9 cellular contexts compared by ENCODE assay signal in the genomic region with DNA sequence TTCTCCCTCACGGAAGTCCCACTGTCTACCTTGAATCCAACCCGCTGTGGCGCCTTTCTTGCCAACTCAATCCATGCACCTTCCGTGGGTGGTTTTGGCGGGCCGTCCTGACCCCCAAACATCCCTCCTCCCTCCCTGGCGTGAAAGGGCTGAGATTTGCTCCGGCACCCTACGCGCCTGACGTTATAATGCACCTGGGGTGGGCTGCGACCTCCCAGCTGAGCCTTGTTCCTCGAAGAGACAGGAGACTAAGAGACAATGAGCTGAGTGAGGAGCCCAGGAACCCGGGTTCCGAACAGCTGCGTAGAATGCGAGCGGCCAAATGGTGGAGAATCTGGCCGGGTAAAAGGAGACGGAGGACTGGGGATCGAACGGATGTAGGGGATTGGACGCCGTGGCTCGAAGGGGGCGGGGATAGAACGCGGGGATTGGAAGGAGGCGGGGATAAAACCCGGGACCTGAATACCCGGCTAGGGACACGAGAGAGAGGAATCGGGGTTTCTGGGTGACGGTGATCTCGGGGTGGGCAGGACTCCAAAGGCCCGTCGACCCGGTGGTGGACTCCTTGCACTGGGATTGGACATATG. TPM values are rescaled to one million over a fixed set of nuclear protein-coding genes. Genes with fewer than 3 reads are reported as not detected.
DNase-seq lines count a peak whose midpoint lies in the region; ATAC-seq, FAIRE-seq and TF ChIP-seq lines count a peak whose summit lies in the region.
"Had no signal": no experiment of that assay in that cellular context is flagged by ENCODE, and none has a peak within 500 bp of the region (broad histone marks: within the 10 kb centered on the region; RNA-seq: fewer than 3 reads in every experiment).

Gene CPT1C (plus strand): TSS at position 461 of the 587 bp plus-strand sequence. CDS start 1,137 bp downstream, outside the sequence.

- TF ChIP-seq CTCF in 22Rv1 (IDR thresholded peaks at IDR 0.05) (no peak), HCT116 (IDR thresholded peaks at IDR 0.05 in 2 of 3, conservative IDR thresholded peaks at IDR 0.05 in 1 of 3; ENCODE audit: borderline replicate concordance in 1 of 3, insufficient read depth in 1 of 3, low read depth in 2 of 3, low read length in 2 of 3) (no peak), GM12878 (IDR thresholded peaks at IDR 0.05 in 2 of 3, conservative IDR thresholded peaks at IDR 0.05 in 1 of 3; ENCODE audit: control insufficient read depth in 2 of 3, extremely low read depth in 1 of 3, insufficient read depth in 1 of 3, low read depth in 3 of 3, low read length in 3 of 3) (no peak)

- TF ChIP-seq EP300 in GM12878 (IDR thresholded peaks at IDR 0.05; ENCODE audit: borderline replicate concordance in 1 of 2, control insufficient read depth in 1 of 2, low read depth in 2 of 2, low read length in 2 of 2), result no peak

- SMC1A ChIA-PET in GM12878 (lab: Charles Lee; ENCODE audit: uncharacterized antibody, unreplicated experiment), result no interaction called here

- FAIRE-seq in GM12878 (lab: Jason Lieb, UNC), result no peak

- RAD21 ChIA-PET in HCT116 (lab: Charles Lee; ENCODE audit: low non-redundant PET in 1 of 2, low total read pairs in 2 of 2, uncharacterized antibody in 2 of 2, unreplicated experiment in 2 of 2) (no interaction called here), GM12878 (lab: Charles Lee; ENCODE audit: unreplicated experiment) (no interaction called here)

- H3K9me3 ChIP-seq in HCT116 (ENCODE audit: control insufficient read depth in 1 of 2, insufficient read depth in 1 of 2, low read depth in 1 of 2, low read length in 2 of 2) (no peaks in the 10 kb centered on the region), SJCRH30 (replicated peaks) (no peaks in the 10 kb centered on the region), GM12878 (replicated peaks; ENCODE audit: control insufficient read depth, insufficient read depth, low read length) (no peaks in the 10 kb centered on the region; the same call in 2 of the 3 replicates)

- H3K9me2 ChIP-seq in HCT116 (ENCODE audit: insufficient read depth), result no peaks in the 10 kb centered on the region

- no peak within 1 kb of the TSS for H2AFZ ChIP-seq in HCT116 (ENCODE audit: low read depth, low read length, poor library complexity, severe bottlenecking)
- no peak within 1 kb of the TSS for H2AFZ ChIP-seq in GM12878 (ENCODE audit: control insufficient read depth, low read depth, low read length)

- POLR2A ChIA-PET in HCT116 (lab: Charles Lee) (no interaction called here), GM12878 (lab: Charles Lee) (no interaction called here)

- H3K4me1 ChIP-seq in HCT116 (ENCODE audit: control insufficient read depth in 1 of 2, insufficient read depth in 2 of 2, low read length in 2 of 2) (peaks cover 0 to 26% of the 10 kb centered on the region in 2 experiments; a peak in 2 of 4 replicates), SJCRH30 (0 out of 2 replicates have a peak, but pooled peaks cover 3% of the 10 kb centered on the region), GM12878 (ENCODE audit: control insufficient read depth, insufficient read depth, low read length) (peaks cover 8% of the 10 kb centered on the region)

- H3K4me3 ChIP-seq in HCT116 (replicated peaks in 1 of 2; ENCODE audit: low read depth in 1 of 2, low read length in 2 of 2) (peak within 1 kb of the TSS; percentile 28 to 58), SJCRH30 (peak within 1 kb of the TSS; percentile 57), GM12878 (0 out of 2 replicates have a peak within 1 kb of the TSS, but pooled peaks have one; percentile 16)

- ATAC-seq in HCT116, result peak; percentile 70
- no peak; the same call in 2 of the 3 replicates for ATAC-seq in GM12878
- no peak for ATAC-seq in GM18498 (IDR thresholded peaks at IDR 0.05; ENCODE audit: unreplicated experiment)

- no peak for DNase-seq in HCT116 (ENCODE audit: low read depth, low spot score)
- DNase-seq in SJCRH30, result peak; percentile 91 to 94
- DNase-seq in GM12878 (ENCODE audit: low read depth, low spot score), result no peak
- peak; percentile 97 for DNase-seq in hepatic stellate cell (ENCODE audit: low spot score)
- peak; percentile 92 for DNase-seq in posterior vena cava (ENCODE audit: low spot score)
- no peak for DNase-seq in RKO (ENCODE audit: low spot score)

- H3K27ac ChIP-seq in 22Rv1 (peak within 1 kb of the TSS; percentile 87), HCT116 (ENCODE audit: low read depth, low read length) (peak within 1 kb of the TSS; percentile 36; the same call in 1 of the 2 replicates), SJCRH30 (peak within 1 kb of the TSS; percentile 67), GM12878 (ENCODE audit: control insufficient read depth, insufficient read depth) (no peak within 1 kb of the TSS)
- H3K27ac ChIP-seq: epithelial cell of prostate had no signal

- BruUV-seq in HCT116 (replicated peaks; lab: Mats Ljungman, UMichigan) (no TSS peak), GM12878 (replicated peaks; lab: Mats Ljungman, UMichigan) (no TSS peak)

- H4K20me1 ChIP-seq in HCT116 (ENCODE audit: insufficient read depth) (no peaks in the 10 kb centered on the region), GM12878 (ENCODE audit: control insufficient read depth, insufficient read depth) (peaks cover 4% of the 10 kb centered on the region; the same call in 1 of the 2 replicates)

- intact Hi-C loops in HCT116 (cut with micrococcal nuclease), result no loop called here
- intact Hi-C loops in GM12878 (cut with micrococcal nuclease; ENCODE audit: unreplicated experiment), result no loop called here
- intact Hi-C loops in posterior vena cava (cut with DNase I), result no loop called here

- CTCF ChIA-PET in HCT116 (lab: Charles Lee), result interaction anchor here (1.2 kb wide), 1 partner anchor 10 kb away, joined by 3 read pairs; no protein-coding TSS in a partner anchor
- CTCF ChIA-PET in GM12878 (lab: Yijun Ruan, JAX), result interaction anchor here (1.2 kb wide), 1 partner anchor 120 kb away, joined by 3 read pairs; no protein-coding TSS in a partner anchor

- H3K79me2 ChIP-seq in HCT116 (ENCODE audit: insufficient read depth, low read length) (peaks cover 4% of the 10 kb centered on the region; the same call in 1 of the 2 replicates), GM12878 (ENCODE audit: control insufficient read depth, insufficient read depth, low read length) (no peaks in the 10 kb centered on the region)

- H3K27me3 ChIP-seq in HCT116 (ENCODE audit: insufficient read depth, low read length) (no peaks in the 10 kb centered on the region), SJCRH30 (no peaks in the 10 kb centered on the region), GM12878 (replicated peaks in 1 of 2; ENCODE audit: control insufficient read depth in 2 of 2, insufficient read depth in 2 of 2, low read length in 1 of 2) (no peaks in the 10 kb centered on the region; a peak in 1 of 4 replicates)

- in situ Hi-C loops in GM12878 (cut with MboI), result no loop called here

- H3K4me2 ChIP-seq in HCT116 (ENCODE audit: low read length), result peak within 1 kb of the TSS; percentile 80
- no peak within 1 kb of the TSS for H3K4me2 ChIP-seq in GM12878 (ENCODE audit: control insufficient read depth, insufficient read depth)

- TF ChIP-seq POLR2A in HCT116 (IDR thresholded peaks at IDR 0.05; ENCODE audit: borderline replicate concordance, extremely low read depth, insufficient read depth, insufficient read length) (no peak), GM12878 (IDR thresholded peaks at IDR 0.05; ENCODE audit: low read depth, low read length) (peak; percentile 45; the same call in 1 of the 2 replicates)

- H3K36me3 ChIP-seq in HCT116 (ENCODE audit: control insufficient read depth in 1 of 2, insufficient read depth in 2 of 2, low read length in 2 of 2) (peaks cover 14 to 15% of the 10 kb centered on the region in 2 experiments; a peak in 3 of 4 replicates), SJCRH30 (peaks cover 32% of the 10 kb centered on the region), GM12878 (ENCODE audit: control insufficient read depth in 2 of 2, insufficient read depth in 2 of 2, low read length in 1 of 2) (peaks cover 4 to 22% of the 10 kb centered on the region in 2 experiments; a peak in 3 of 4 replicates)

- H3K9ac ChIP-seq in HCT116 (ENCODE audit: low read length) (peak within 1 kb of the TSS; percentile 59), GM12878 (ENCODE audit: control insufficient read depth, insufficient read depth, low read length) (no peak within 1 kb of the TSS)

- TF ChIP-seq RAD21 in HCT116 (IDR thresholded peaks at IDR 0.05; ENCODE audit: low read depth) (no peak), GM12878 (IDR thresholded peaks at IDR 0.05; ENCODE audit: insufficient read depth, low read depth, low read length) (no peak)

- WGBS in GM12878 (ENCODE audit: insufficient coverage, insufficient replicate concordance, low lambda C conversion rate, missing lambda C conversion rate), result 18% methylated on average over 33 of the region's 38 CpGs

TF ChIP-seq in HCT116, 20 proteins besides CTCF, POLR2A, EP300 and RAD21:
- TF ChIP-seq POLR2AphosphoS5 (IDR thresholded peaks at IDR 0.05; ENCODE audit: low read depth, low read length) (peak; percentile 54), EZH2phosphoT487 (IDR thresholded peaks at IDR 0.05; ENCODE audit: borderline replicate concordance) (no peak)

RNA-seq across cellular contexts. Expression of gene CPT1C, which starts in this region (rescaled TPM):
- total RNA-seq in HCT116 (2021; ENCODE audit: unreplicated experiment), result 12.0 TPM
- polyA plus RNA-seq in HCT116 (2012), result 17.6 and 18.4 TPM in 2 replicates
- 15.2 and 20.4 TPM in 2 replicates for total RNA-seq in SJCRH30 (2014; rRNA removed; shearing (Covaris generic))
- total RNA-seq in GM12878 (2013; cell fraction: nucleolus; rRNA removed), result 0.27 TPM in 1 of 2 replicates, not detected in the other
- total RNA-seq in GM12878 (2014; rRNA removed), result 0.54 and 0.56 TPM in 2 replicates
- 0.04 TPM in 1 of 2 replicates, not detected in the other for total RNA-seq in GM12878 (2014; rRNA removed; fragmentation: Illumina TruSeq; extraction: Trizol)
- 0.21 and 0.80 TPM in 2 replicates for total RNA-seq in GM12878 (2021)
- not detected for polyA plus RNA-seq in GM12878 (2011; ENCODE audit: low read depth)
- polyA plus RNA-seq in GM12878 (2011; rRNA removed), result not detected in 2 replicates
- polyA plus RNA-seq in GM12878 (2011; cell fraction: cytosol; rRNA removed), result 0.12 TPM in 1 of 2 replicates, not detected in the other
- polyA plus RNA-seq in GM12878 (2011; cell fraction: nucleus; rRNA removed), result 1.0 and 1.4 TPM in 2 replicates
- polyA plus RNA-seq in GM12878 (2012), result 0.11 and 0.38 TPM in 2 replicates
- 0.26 and 0.71 TPM in 2 replicates for polyA plus RNA-seq in GM12878 (2014; fragmentation: Illumina TruSeq; extraction: Trizol)
- not detected for polyA plus RNA-seq in GM12878 (2014; fragmentation: Nextera tagmentation; extraction: Ambion mirVana)
- polyA plus RNA-seq in GM12878 (2014; rRNA removed), result 0.29 and 0.57 TPM in 2 replicates
- under 1 TPM; 0.20 to 0.21 TPM for polyA plus RNA-seq in GM12878 (2016; fragmentation: Nextera tagmentation; extraction: Ambion mirVana)
- 0.41 TPM in 1 of 2 replicates, not detected in the other for polyA minus RNA-seq in GM12878 (2011; rRNA and poly(A)+ RNA removed)
- polyA minus RNA-seq in GM12878 (2011; cell fraction: cytosol; rRNA and poly(A)+ RNA removed), result not detected in 2 replicates
- polyA minus RNA-seq in GM12878 (2011; cell fraction: nucleus; rRNA and poly(A)+ RNA removed), result not detected in 2 replicates
- 10 to 100 TPM; 10.6 to 11.8 TPM for total RNA-seq in posterior vena cava

Comparison
In these comparisons a context has a peak if more than half of its experiments do, and no peak if none do; other contexts are left out.
1. DNase-seq: peak in SJCRH30 (2 of 2), hepatic stellate cell (single experiment) and posterior vena cava (single experiment); none in HCT116 (single experiment), GM12878 (single experiment) and RKO (single experiment).
2. Peak in every context shown above with its lines, with median percentiles within 50 percentile points of each other: H3K4me3 ChIP-seq.